ENCODE assay signal across 10 cellular contexts in the genomic region with DNA sequence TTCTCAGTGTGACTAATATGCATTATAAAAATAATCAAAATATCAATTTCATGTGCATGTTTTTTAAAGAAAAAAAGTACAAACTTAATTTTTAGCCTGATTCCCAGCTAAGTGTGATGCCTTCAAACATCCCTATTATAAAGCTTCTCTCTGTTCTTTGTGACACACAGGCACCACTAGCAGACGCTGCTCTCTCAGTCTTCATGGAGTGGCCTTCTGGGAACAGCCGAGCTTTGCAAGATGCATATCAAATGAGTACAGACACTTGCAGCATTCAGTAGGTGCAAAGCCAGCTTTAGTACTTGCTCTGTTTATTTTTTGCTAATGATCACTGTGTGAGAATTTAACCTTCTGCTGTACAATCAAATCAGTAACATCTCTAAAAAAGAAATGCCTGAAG.
A peak's percentile ranks its signal among the peaks of the same experiment; 100 is the strongest.
DNase-seq lines count a peak whose midpoint lies in the region; ATAC-seq, FAIRE-seq and TF ChIP-seq lines count a peak whose summit lies in the region.
"Had no signal": no experiment of that assay in that cellular context is flagged by ENCODE, and none has a peak within 500 bp of the region (broad histone marks: within the 10 kb centered on the region; RNA-seq: fewer than 3 reads in every experiment).

No MANE protein-coding gene starts in this region.

- no peak for FAIRE-seq in GM12892 (lab: Jason Lieb, UNC)

- DNase-seq in COLO829 (ENCODE audit: low spot score) (peak; percentile 34), NCI-H1436 (lab: John Stamatoyannopoulos, UW) (peak; percentile 63), astrocyte of the spinal cord (ENCODE audit: low read depth, low spot score) (peak; percentile 5), kidney epithelial cell (ENCODE audit: low read depth) (no peak), GM12892 (ENCODE audit: insufficient read length) (no peak)
- no peak for DNase-seq in activated CD4-positive, alpha-beta T cell treated with anti-CD3 and anti-CD28 coated beads for 36 hours
- DNase-seq: activated CD4-positive, alpha-beta T cell treated with anti-CD3 and anti-CD28 coated beads, Interleukin-2, amount 10 ng/mL, durations not matched to agents 7 days and 5 days; stimulated activated CD4-positive, alpha-beta T cell treated with anti-CD3 and anti-CD28 coated beads, Interleukin-4, amount 100 ng/mL, for 4 hours had no signal

- POLR2A ChIA-PET in activated CD4-positive, alpha-beta T cell treated with anti-CD3 and anti-CD28 coated beads for 36 hours (lab: Charles Lee) = no interaction called here

- TF ChIP-seq POLR2A in GM12892 (IDR thresholded peaks at IDR 0.05; ENCODE audit: low read depth, low read length) = no peak

- no peaks in the 10 kb centered on the region for H3K27me3 ChIP-seq in kidney epithelial cell (ENCODE audit: control insufficient read depth, insufficient read depth, low read length)

- no peaks in the 10 kb centered on the region for H3K27me3 Mint-ChIP-seq in activated CD4-positive, alpha-beta T cell treated with anti-CD3 and anti-CD28 coated beads for 36 hours
- H3K27me3 Mint-ChIP-seq: activated CD4-positive, alpha-beta T cell treated with anti-CD3 and anti-CD28 coated beads, Interleukin-2, amount 10 ng/mL, durations not matched to agents 7 days and 5 days had no signal

- in situ Hi-C loops in astrocyte of the spinal cord (cut with HindIII; ENCODE audit: low sequenced_read_pairs) = no loop called here

- no peak overlapping the region for H3K4me3 Mint-ChIP-seq in activated CD4-positive, alpha-beta T cell treated with anti-CD3 and anti-CD28 coated beads for 36 hours
- H3K4me3 Mint-ChIP-seq: activated CD4-positive, alpha-beta T cell treated with anti-CD3 and anti-CD28 coated beads, Interleukin-2, amount 10 ng/mL, durations not matched to agents 7 days and 5 days had no signal

- no peak overlapping the region for H3K27ac Mint-ChIP-seq in activated CD4-positive, alpha-beta T cell treated with anti-CD3 and anti-CD28 coated beads for 36 hours
- H3K27ac Mint-ChIP-seq: activated CD4-positive, alpha-beta T cell treated with anti-CD3 and anti-CD28 coated beads, Interleukin-2, amount 10 ng/mL, durations not matched to agents 7 days and 5 days had no signal

- H3K36me3 Mint-ChIP-seq in activated CD4-positive, alpha-beta T cell treated with anti-CD3 and anti-CD28 coated beads for 36 hours (ENCODE audit: low read depth) = no peaks in the 10 kb centered on the region

- no peaks in the 10 kb centered on the region for H3K36me3 ChIP-seq in kidney epithelial cell (ENCODE audit: control insufficient read depth, insufficient read depth, low read length)

- CTCF ChIA-PET in activated CD4-positive, alpha-beta T cell treated with anti-CD3 and anti-CD28 coated beads for 36 hours (lab: Charles Lee) = interaction anchor here (2.0 kb wide), 1 partner anchor 10 kb away, joined by 8 read pairs; no protein-coding TSS in a partner anchor

- no peaks in the 10 kb centered on the region for H3K4me1 Mint-ChIP-seq in activated CD4-positive, alpha-beta T cell treated with anti-CD3 and anti-CD28 coated beads for 36 hours
- H3K4me1 Mint-ChIP-seq: activated CD4-positive, alpha-beta T cell treated with anti-CD3 and anti-CD28 coated beads, Interleukin-2, amount 10 ng/mL, durations not matched to agents 7 days and 5 days had no signal

- H3K9me3 Mint-ChIP-seq in activated CD4-positive, alpha-beta T cell treated with anti-CD3 and anti-CD28 coated beads for 36 hours (ENCODE audit: low read depth) = no peaks in the 10 kb centered on the region
- H3K9me3 Mint-ChIP-seq: activated CD4-positive, alpha-beta T cell treated with anti-CD3 and anti-CD28 coated beads, Interleukin-2, amount 10 ng/mL, durations not matched to agents 7 days and 5 days had no signal

- ATAC-seq in activated CD4-positive, alpha-beta T cell treated with anti-CD3 and anti-CD28 coated beads for 36 hours = no peak
- ATAC-seq in GM21367 (IDR thresholded peaks at IDR 0.05; ENCODE audit: unreplicated experiment) (no peak), HG03280 (IDR thresholded peaks at IDR 0.05; ENCODE audit: unreplicated experiment) (no peak)

- TF ChIP-seq CTCF in astrocyte of the spinal cord (IDR thresholded peaks at IDR 0.05; ENCODE audit: low read depth, low read length) (peak; percentile 38), kidney epithelial cell (IDR thresholded peaks at IDR 0.05; ENCODE audit: insufficient read depth, low read length, poor library complexity, severe bottlenecking) (peak; percentile 63)

- intact Hi-C loops in activated CD4-positive, alpha-beta T cell treated with anti-CD3 and anti-CD28 coated beads for 36 hours (cut with DNase I, micrococcal nuclease) = no loop called here

- H3K4me3 ChIP-seq in astrocyte of the spinal cord (ENCODE audit: low read depth, low read length) = no peak overlapping the region
- no peak overlapping the region for H3K4me3 ChIP-seq in kidney epithelial cell (ENCODE audit: low read depth, low read length)

Comparison
In these comparisons a context has a peak if more than half of its experiments do, and no peak if none do; other contexts are left out.
1. DNase-seq: peak in COLO829 (single experiment), NCI-H1436 (single experiment) and astrocyte of the spinal cord (single experiment); none in kidney epithelial cell (single experiment), activated CD4-positive, alpha-beta T cell treated with anti-CD3 and anti-CD28 coated beads for 36 hours (single experiment) and GM12892 (single experiment).